17 cellular contexts compared by ENCODE assay signal in the genomic region with DNA sequence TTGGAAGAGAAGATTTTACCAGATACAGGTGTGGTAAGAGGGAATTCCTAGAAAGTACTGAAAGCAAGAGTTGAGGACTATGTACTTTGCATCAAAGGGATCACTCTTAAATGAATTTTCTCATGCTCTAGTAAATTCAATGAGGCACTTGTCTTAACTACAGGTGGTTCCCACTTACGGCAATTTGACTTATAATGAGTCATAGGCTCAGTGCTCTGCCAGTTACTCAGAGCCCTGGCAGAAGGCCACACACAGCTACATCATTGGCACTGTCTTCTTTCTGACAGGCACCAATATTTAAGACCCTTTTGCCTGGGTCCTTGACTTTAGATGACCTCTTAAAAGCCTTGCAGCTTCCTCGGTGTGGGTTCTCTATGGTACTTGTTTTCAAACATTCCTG. TPM values are rescaled to one million over a fixed set of nuclear protein-coding genes. Genes with fewer than 3 reads are reported as not detected.
DNase-seq lines count a peak whose midpoint lies in the region; ATAC-seq and TF ChIP-seq lines count a peak whose summit lies in the region.
"Had no signal": no experiment of that assay in that cellular context is flagged by ENCODE, and none has a peak within 500 bp of the region (broad histone marks: within the 10 kb centered on the region; RNA-seq: fewer than 3 reads in every experiment).

No MANE protein-coding gene starts in this region.

- H3K27me3 Mint-ChIP-seq in activated CD4-positive, alpha-beta memory T cell treated with anti-CD3 and anti-CD28 coated beads for 36 hours: no peaks in the 10 kb centered on the region

- CTCF ChIA-PET in activated CD4-positive, alpha-beta memory T cell treated with anti-CD3 and anti-CD28 coated beads for 36 hours (lab: Charles Lee): no interaction called here

- no peak overlapping the region for H3K27ac Mint-ChIP-seq in activated CD4-positive, alpha-beta memory T cell treated with anti-CD3 and anti-CD28 coated beads for 36 hours
- H3K27ac Mint-ChIP-seq: CD8-positive, alpha-beta T cell; T-helper 1 cell treated with Interleukin-12 subunit alpha and Interleukin-12 subunit beta and Interleukin-4 antibody, amounts not matched to agents 30 μg/mL and 1 μg/mL, for 36 hours had no signal

- peak; percentile 50 for DNase-seq in H4 (ENCODE audit: low spot score)
- DNase-seq in NCI-H69 (lab: John Stamatoyannopoulos, UW): peak; percentile 3
- peak; percentile 20 to 67 for DNase-seq in cardiac fibroblast (ENCODE audit: low read depth in 2 of 2)
- DNase-seq in renal cortical epithelial cell (ENCODE audit: low read depth): peak; percentile 96
- no peak for DNase-seq in activated CD4-positive, alpha-beta memory T cell treated with anti-CD3 and anti-CD28 coated beads for 36 hours
- DNase-seq in HuH-7 (ENCODE audit: low spot score): no peak
- DNase-seq: activated CD4-positive, alpha-beta T cell treated with anti-CD3 and anti-CD28 coated beads, Interleukin-2, amount 50 U/mL, for 4 hours; CD8-positive, alpha-beta T cell; Karpas-422; NCI-H2081; occipital lobe; small intestine had no signal

- POLR2A ChIA-PET in activated CD4-positive, alpha-beta memory T cell treated with anti-CD3 and anti-CD28 coated beads for 36 hours (lab: Charles Lee): no interaction called here

- H3K9me3 Mint-ChIP-seq in activated CD4-positive, alpha-beta memory T cell treated with anti-CD3 and anti-CD28 coated beads for 36 hours: peaks cover 2% of the 10 kb centered on the region
- H3K9me3 Mint-ChIP-seq: T-helper 1 cell treated with Interleukin-12 subunit alpha and Interleukin-12 subunit beta and Interleukin-4 antibody, amounts not matched to agents 30 μg/mL and 1 μg/mL, for 36 hours had no signal

- H3K4me1 Mint-ChIP-seq in activated CD4-positive, alpha-beta memory T cell treated with anti-CD3 and anti-CD28 coated beads for 36 hours (ENCODE audit: low read depth): no peaks in the 10 kb centered on the region

- ATAC-seq in GM18502 (IDR thresholded peaks at IDR 0.05; ENCODE audit: poor library complexity, unreplicated experiment) (no peak), GM21381 (IDR thresholded peaks at IDR 0.05; ENCODE audit: unreplicated experiment) (no peak)
- ATAC-seq: CD8-positive, alpha-beta T cell had no signal

- H3K4me3 Mint-ChIP-seq in activated CD4-positive, alpha-beta memory T cell treated with anti-CD3 and anti-CD28 coated beads for 36 hours: no peak overlapping the region
- H3K4me3 Mint-ChIP-seq: CD8-positive, alpha-beta T cell; T-helper 1 cell treated with Interleukin-12 subunit alpha and Interleukin-12 subunit beta and Interleukin-4 antibody, amounts not matched to agents 30 μg/mL and 1 μg/mL, for 36 hours had no signal

- H3K4me3 ChIP-seq in cardiac fibroblast (replicated peaks in 1 of 2; ENCODE audit: low read depth in 2 of 2, low read length in 2 of 2): no peak overlapping the region
- H3K4me3 ChIP-seq: cardiac muscle cell, suprapubic skin had no signal

- TF ChIP-seq CTCF in cardiac fibroblast (IDR thresholded peaks at IDR 0.05; ENCODE audit: low read depth, low read length): no peak

- no peaks in the 10 kb centered on the region for H3K36me3 Mint-ChIP-seq in activated CD4-positive, alpha-beta memory T cell treated with anti-CD3 and anti-CD28 coated beads for 36 hours
- H3K36me3 Mint-ChIP-seq: CD8-positive, alpha-beta T cell had no signal

- intact Hi-C loops in activated CD4-positive, alpha-beta memory T cell treated with anti-CD3 and anti-CD28 coated beads for 36 hours (cut with micrococcal nuclease): no loop called here

RNA-seq across cellular contexts. Expression of a gene that starts 15.9 kb away (rescaled TPM):
- total RNA-seq in H4 (2014; rRNA removed; shearing (Covaris generic)): 0.06 and 0.50 TPM in 2 replicates
- total RNA-seq in renal cortical epithelial cell: 12.5 and 63.1 TPM in 2 replicates
- total RNA-seq in activated CD4-positive, alpha-beta memory T cell treated with anti-CD3 and anti-CD28 coated beads for 36 hours: not detected
- total RNA-seq: CD8-positive, alpha-beta T cell had no signal

Comparison
In these comparisons a context has a peak if more than half of its experiments do, and no peak if none do; other contexts are left out.
1. DNase-seq: peak in H4 (single experiment), NCI-H69 (single experiment), cardiac fibroblast (2 of 2) and renal cortical epithelial cell (single experiment); none in activated CD4-positive, alpha-beta memory T cell treated with anti-CD3 and anti-CD28 coated beads for 36 hours (single experiment) and HuH-7 (single experiment).